In the genomic region with DNA sequence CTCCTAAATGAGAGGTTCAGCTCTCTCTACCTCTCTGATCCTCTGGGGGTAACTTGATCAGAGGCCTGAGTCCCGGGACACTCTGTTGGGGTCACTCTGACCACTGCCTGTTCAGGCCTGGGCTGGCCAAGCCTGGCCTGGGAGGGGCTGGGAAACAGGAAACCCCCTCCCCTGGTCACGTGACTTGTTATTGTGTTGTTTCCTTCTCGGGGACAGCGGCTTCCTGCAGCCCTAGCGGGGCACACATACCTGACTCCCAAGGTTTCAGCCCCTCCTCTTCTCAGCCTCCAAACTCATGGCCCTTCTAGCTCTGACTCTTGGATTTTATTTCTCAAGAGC, we compare ENCODE assay signal across 12 cellular contexts. TPM values are rescaled to one million over a fixed set of nuclear protein-coding genes. Genes with fewer than 3 reads are reported as not detected.
DNase-seq lines count a peak whose midpoint lies in the region; TF ChIP-seq lines count a peak whose summit lies in the region.
"Had no signal": no experiment of that assay in that cellular context is flagged by ENCODE, and none has a peak within 500 bp of the region (broad histone marks: within the 10 kb centered on the region; RNA-seq: fewer than 3 reads in every experiment).

A gene with protein sequence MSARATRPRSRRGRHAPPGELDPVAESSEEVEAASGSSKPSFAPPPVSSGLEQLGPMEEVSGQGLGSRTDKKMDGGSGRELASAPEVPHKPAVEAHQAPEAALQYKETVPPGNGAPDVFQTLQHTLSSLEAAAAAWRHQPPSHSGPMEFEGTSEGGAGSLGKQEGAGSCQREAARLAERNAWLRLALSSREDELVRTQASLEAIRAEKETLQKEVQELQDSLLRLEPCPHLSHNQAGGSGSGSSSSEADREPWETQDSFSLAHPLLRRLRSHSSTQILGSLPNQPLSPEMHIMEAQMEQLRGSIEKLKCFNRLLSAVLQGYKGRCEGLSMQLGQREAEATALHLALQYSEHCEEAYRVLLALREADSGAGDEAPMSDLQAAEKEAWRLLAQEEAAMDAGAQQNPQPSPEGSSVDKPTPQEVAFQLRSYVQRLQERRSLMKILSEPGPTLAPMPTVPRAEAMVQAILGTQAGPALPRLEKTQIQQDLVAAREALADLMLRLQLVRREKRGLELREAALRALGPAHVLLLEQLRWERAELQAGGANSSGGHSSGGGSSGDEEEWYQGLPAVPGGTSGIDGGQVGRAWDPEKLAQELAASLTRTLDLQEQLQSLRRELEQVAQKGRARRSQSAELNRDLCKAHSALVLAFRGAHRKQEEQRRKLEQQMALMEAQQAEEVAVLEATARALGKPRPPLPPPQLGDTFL (minus strand): TSS at position 105 of the 339 bp plus-strand sequence. CDS start 446 bp downstream, outside the sequence.

- peaks cover 14% of the 10 kb centered on the region for H3K4me1 Mint-ChIP-seq in nephron

- H3K4me3 Mint-ChIP-seq in nephron, result peak within 1 kb of the TSS in 1 of 3 experiments; percentile 52

- H3K36me3 ChIP-seq in BLaER1 (peaks cover 11% of the 10 kb centered on the region), esophagus squamous epithelium (peaks cover 0 to 11% (median 6%) of the 10 kb centered on the region in 3 donors)

- H3K27me3 Mint-ChIP-seq in nephron (ENCODE audit: low read depth), result no peaks in the 10 kb centered on the region

- no peaks in the 10 kb centered on the region for H3K9me3 Mint-ChIP-seq in nephron

- WGBS in esophagus squamous epithelium, 2 donors, result 6 to 50% methylated on average over 2 to 4 of the region's 5 CpGs

- H3K27me3 ChIP-seq in BLaER1 (no peaks in the 10 kb centered on the region), esophagus squamous epithelium (no peaks in the 10 kb centered on the region)

- intact Hi-C loops in esophagus squamous epithelium (cut with DNase I), result no loop called here

- H3K4me1 ChIP-seq in BLaER1 (peaks cover 51% of the 10 kb centered on the region), esophagus squamous epithelium (peaks cover 7 to 32% (median 9%) of the 10 kb centered on the region in 3 donors)

- no peaks in the 10 kb centered on the region for H4K20me1 ChIP-seq in BLaER1

- DNase-seq in NCI-H69 (lab: John Stamatoyannopoulos, UW) (peak; percentile 13), esophagus squamous epithelium (lab: John Stamatoyannopoulos, UW) (no peak), islet precursor cell (no peak), nucleus accumbens (lab: John Stamatoyannopoulos, UW) (no peak), NK-92 (lab: John Stamatoyannopoulos, UW; ENCODE audit: unreplicated experiment) (no peak), SIG-M5 (lab: John Stamatoyannopoulos, UW) (no peak)
- DNase-seq: NCI-H1417 treated with DMSO at 0.1 percent for 48 hours, OCI-M1 had no signal

- no peak within 1 kb of the TSS for H3K4me3 ChIP-seq in BLaER1
- peak within 1 kb of the TSS; percentile 9 to 59 (median 34) for H3K4me3 ChIP-seq in esophagus squamous epithelium
- H3K4me3 ChIP-seq: smooth muscle cell had no signal

- H3K27ac ChIP-seq in BLaER1, result 0 out of 2 replicates have a peak within 1 kb of the TSS, but pooled peaks have one; percentile 20
- peak within 1 kb of the TSS; percentile 24 to 65 (median 58) for H3K27ac ChIP-seq in esophagus squamous epithelium
- H3K27ac ChIP-seq: HL-60 had no signal

- no peak for TF ChIP-seq POLR2A in esophagus squamous epithelium (IDR thresholded peaks at IDR 0.05)

- no peak within 1 kb of the TSS for H3K9ac ChIP-seq in BLaER1

- TF ChIP-seq CTCF in esophagus squamous epithelium (IDR thresholded peaks at IDR 0.05) (no peak), nephron (IDR thresholded peaks at IDR 0.05; ENCODE audit: unreplicated experiment in 3 of 3) (no peak)

- no peaks in the 10 kb centered on the region for H3K9me3 ChIP-seq in BLaER1
- H3K9me3 ChIP-seq in esophagus squamous epithelium, result peaks cover 0 to 2% (median 0%) of the 10 kb centered on the region in 3 donors

- peaks cover 7% of the 10 kb centered on the region for H3K36me3 Mint-ChIP-seq in nephron (ENCODE audit: low read depth)

- peak within 1 kb of the TSS; percentile 43 to 69 (median 49) for H3K27ac Mint-ChIP-seq in nephron

- H3K4me2 ChIP-seq in BLaER1, result peak within 1 kb of the TSS; percentile 40
- H3K4me2 ChIP-seq: smooth muscle cell had no signal

RNA-seq across cellular contexts. Expression of the gene that starts here (rescaled TPM):
- total RNA-seq in esophagus squamous epithelium, result 1 to 10 TPM in 1 of 4 donors, under 1 TPM in 2, not detected in 1; 0.70 to 4.8 (median 0.73) TPM
- total RNA-seq: smooth muscle cell had no signal
